Comparison of ENCODE assay signal across 8 cellular contexts in the genomic region with DNA sequence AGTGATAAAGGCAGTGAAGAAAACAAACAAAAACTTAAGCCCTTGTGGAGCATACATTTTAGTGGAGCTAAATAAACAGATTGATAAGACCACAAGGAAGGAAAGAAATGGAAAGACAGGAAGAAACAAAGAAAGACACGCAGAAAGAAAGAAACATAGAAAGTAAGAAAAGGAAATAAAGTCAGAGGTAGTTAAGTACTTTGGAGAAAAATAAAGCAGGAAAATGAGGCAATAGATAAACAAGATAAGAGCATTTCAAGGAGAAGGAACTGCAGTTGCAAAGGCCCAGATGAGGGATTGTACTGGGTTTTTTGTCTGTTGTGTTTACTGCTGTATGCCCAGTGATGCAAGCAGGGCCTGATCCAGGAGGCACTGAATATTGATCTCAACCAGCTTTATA. TPM values are rescaled to one million over a fixed set of nuclear protein-coding genes. Genes with fewer than 3 reads are reported as not detected.
DNase-seq lines count a peak whose midpoint lies in the region; ATAC-seq and TF ChIP-seq lines count a peak whose summit lies in the region.

No MANE protein-coding gene starts in this region.

- no peak for DNase-seq in GM23338 (ENCODE audit: low spot score)
- peak; percentile 28 for DNase-seq in RKO (ENCODE audit: low spot score)
- no peak for DNase-seq in epithelial cell of proximal tubule (ENCODE audit: low read depth)
- no peak for DNase-seq in anterior cingulate cortex (lab: John Stamatoyannopoulos, UW)
- DNase-seq in T1000 (lab: John Stamatoyannopoulos, UW), result no peak
- no peak for DNase-seq in T-helper 9 cell

- H3K4me2 ChIP-seq in GM23338, result peak overlapping the region; percentile 79

- H3K36me3 Mint-ChIP-seq in GM23338 (ENCODE audit: low read depth), result peaks cover 5% of the 10 kb centered on the region

- no peaks in the 10 kb centered on the region for H3K9me2 ChIP-seq in GM23338 (ENCODE audit: insufficient read depth)

- peaks cover 23% of the 10 kb centered on the region for H3K79me2 ChIP-seq in GM23338 (replicated peaks; ENCODE audit: insufficient read depth)

- H4K20me1 ChIP-seq in GM23338 (replicated peaks; ENCODE audit: insufficient read depth), result no peaks in the 10 kb centered on the region

- TF ChIP-seq CTCF in GM23338 (conservative IDR thresholded peaks at IDR 0.05; ENCODE audit: low read depth in 2 of 2) (no peak), epithelial cell of proximal tubule (conservative IDR thresholded peaks at IDR 0.05; ENCODE audit: low read depth, low read length) (no peak)

- ATAC-seq in GM23338, result no peak
- no peak for ATAC-seq in HG03469 (IDR thresholded peaks at IDR 0.05; ENCODE audit: unreplicated experiment)

- no peaks in the 10 kb centered on the region for H3F3A ChIP-seq in GM23338 (replicated peaks; ENCODE audit: low read depth)

- H2AFZ ChIP-seq in GM23338, result no peak overlapping the region

- H3K9ac ChIP-seq in rectal smooth muscle tissue (ENCODE audit: low read length), result no peak overlapping the region

- H3K9me3 Mint-ChIP-seq in GM23338, result peaks cover 3% of the 10 kb centered on the region; the same call in 1 of the 3 replicates

- H3K4me1 Mint-ChIP-seq in GM23338, result peaks cover 9% of the 10 kb centered on the region

- H3K4me3 ChIP-seq in GM23338 (peak overlapping the region; percentile 68), epithelial cell of proximal tubule (ENCODE audit: low read depth, low read length) (peak overlapping the region; percentile 83), rectal smooth muscle tissue (ENCODE audit: low read length) (peak overlapping the region; percentile 76)

- peak overlapping the region; percentile 9; the same call in 1 of the 2 replicates for H3K27ac Mint-ChIP-seq in GM23338

- H3K27me3 ChIP-seq in GM23338 (ENCODE audit: insufficient read depth) (peaks cover 11% of the 10 kb centered on the region), rectal smooth muscle tissue (ENCODE audit: control insufficient read depth, insufficient read depth, low read length) (no peaks in the 10 kb centered on the region)

- peaks cover 13% of the 10 kb centered on the region for H3K27me3 Mint-ChIP-seq in GM23338 (ENCODE audit: insufficient read depth, low read depth, poor library complexity)

- H3K27ac ChIP-seq in GM23338 (ENCODE audit: low read depth) (0 out of 2 replicates have a peak overlapping the region, but pooled peaks have one; percentile 29), rectal smooth muscle tissue (ENCODE audit: low read depth, low read length) (no peak overlapping the region)

- H3K4me3 Mint-ChIP-seq in GM23338, result peak overlapping the region; percentile 87

- H3K4me1 ChIP-seq in GM23338 (ENCODE audit: insufficient read depth), result peaks cover 14% of the 10 kb centered on the region
- peaks cover 7% of the 10 kb centered on the region for H3K4me1 ChIP-seq in rectal smooth muscle tissue (ENCODE audit: control insufficient read depth, insufficient read depth, low read length)

- H3K36me3 ChIP-seq in GM23338 (ENCODE audit: insufficient read depth), result no peaks in the 10 kb centered on the region; the same call in 1 of the 2 replicates
- peaks cover 4% of the 10 kb centered on the region for H3K36me3 ChIP-seq in rectal smooth muscle tissue (ENCODE audit: control insufficient read depth, insufficient read depth, low read length)

TF ChIP-seq in GM23338, 12 proteins besides CTCF, POLR2A, EP300 and RAD21 (continues in another document):
- TF ChIP-seq STAT1 (IDR thresholded peaks at IDR 0.05; ENCODE audit: unreplicated experiment) (no peak), EZH2 (IDR thresholded peaks at IDR 0.05; ENCODE audit: low read depth, unreplicated experiment) (no peak), REST (IDR thresholded peaks at IDR 0.05; ENCODE audit: unreplicated experiment) (no peak)

RNA-seq across cellular contexts. Expression of gene NFKBIB, which starts 1.0 kb away (rescaled TPM):
- 37.0 and 39.6 TPM in 2 replicates for total RNA-seq in GM23338 (2014; rRNA removed; shearing (Covaris generic))
- polyA plus RNA-seq in GM23338 (2016; fragmentation: Nextera tagmentation; extraction: Ambion mirVana), result 37.7 and 39.5 TPM in 2 replicates
- 23.6 and 33.1 TPM in 2 replicates for total RNA-seq in epithelial cell of proximal tubule

RNA-seq across cellular contexts. Expression of gene SIRT2, which starts 1.4 kb away (rescaled TPM):
- total RNA-seq in GM23338 (2014; rRNA removed; shearing (Covaris generic)), result 8.2 and 8.4 TPM in 2 replicates
- polyA plus RNA-seq in GM23338 (2016; fragmentation: Nextera tagmentation; extraction: Ambion mirVana), result 2.7 and 3.4 TPM in 2 replicates
- 26.1 and 43.5 TPM in 2 replicates for total RNA-seq in epithelial cell of proximal tubule

RNA-seq across cellular contexts. Expression of gene CCER2, which starts 11.2 kb away (rescaled TPM):
- not detected in 2 replicates for total RNA-seq in GM23338 (2014; rRNA removed; shearing (Covaris generic))
- polyA plus RNA-seq in GM23338 (2016; fragmentation: Nextera tagmentation; extraction: Ambion mirVana), result 0.49 and 0.58 TPM in 2 replicates
- not detected in 2 replicates for total RNA-seq in epithelial cell of proximal tubule

RNA-seq across cellular contexts. Expression of gene RINL, which starts 22.7 kb away (rescaled TPM):
- total RNA-seq in GM23338 (2014; rRNA removed; shearing (Covaris generic)), result 11.2 and 22.4 TPM in 2 replicates
- polyA plus RNA-seq in GM23338 (2016; fragmentation: Nextera tagmentation; extraction: Ambion mirVana), result 19.4 and 21.4 TPM in 2 replicates
- total RNA-seq in epithelial cell of proximal tubule, result 10.9 and 11.2 TPM in 2 replicates

RNA-seq across cellular contexts. Expression of gene SARS2, which starts 29.7 kb away (rescaled TPM):
- 67.0 and 75.7 TPM in 2 replicates for total RNA-seq in GM23338 (2014; rRNA removed; shearing (Covaris generic))
- 70.6 and 73.2 TPM in 2 replicates for polyA plus RNA-seq in GM23338 (2016; fragmentation: Nextera tagmentation; extraction: Ambion mirVana)
- 42.2 and 55.5 TPM in 2 replicates for total RNA-seq in epithelial cell of proximal tubule
